1 cellular context compared by ENCODE assay signal in genomic region chr20:2287504-2287903, GRCh38.
TF ChIP-seq lines count a peak whose summit lies in the region.

No MANE protein-coding gene starts in this region.

TF ChIP-seq in HepG2, 621 proteins besides CTCF, POLR2A, EP300 and RAD21 (continued from another document and continues in another):
- TF ChIP-seq AHDC1 (CRISPR knock-in tag; IDR thresholded peaks at IDR 0.05; ENCODE audit: borderline replicate concordance) = no peak
- TF ChIP-seq ZNF460 (CRISPR knock-in tag; IDR thresholded peaks at IDR 0.05; ENCODE audit: borderline replicate concordance) = peak; percentile 86; the same call in 1 of the 2 replicates
- TF ChIP-seq TBX2 (CRISPR knock-in tag; IDR thresholded peaks at IDR 0.05; ENCODE audit: borderline replicate concordance) = no peak
- TF ChIP-seq ZBTB39 (CRISPR knock-in tag; IDR thresholded peaks at IDR 0.05) = no peak
- TF ChIP-seq FOXP1 (IDR thresholded peaks at IDR 0.05) = no peak
- peak; percentile 78 for TF ChIP-seq FOXP1 (CRISPR knock-in tag; IDR thresholded peaks at IDR 0.05)
- TF ChIP-seq ZNF687 (CRISPR knock-in tag; IDR thresholded peaks at IDR 0.05) = no peak
- no peak for TF ChIP-seq TARDBP (CRISPR knock-in tag; IDR thresholded peaks at IDR 0.05)
- TF ChIP-seq DNMT3B (CRISPR knock-in tag; conservative IDR thresholded peaks at IDR 0.05) = no peak
- TF ChIP-seq NCOA2 (CRISPR knock-in tag; IDR thresholded peaks at IDR 0.05) = peak; percentile 25; the same call in 1 of the 2 replicates
- TF ChIP-seq SMAD1 (CRISPR knock-in tag; IDR thresholded peaks at IDR 0.05; ENCODE audit: borderline replicate concordance, low read depth) = no peak
- no peak for TF ChIP-seq HNF4A (CRISPR knock-in tag; IDR thresholded peaks at IDR 0.05)
- TF ChIP-seq ZNF20 (CRISPR knock-in tag; IDR thresholded peaks at IDR 0.05) = no peak
- no peak for TF ChIP-seq ZBTB7B (CRISPR knock-in tag; IDR thresholded peaks at IDR 0.05)
- TF ChIP-seq FOXK1 (CRISPR knock-in tag; IDR thresholded peaks at IDR 0.05; ENCODE audit: borderline replicate concordance, low read depth) = no peak
- TF ChIP-seq ARHGAP35 (CRISPR knock-in tag; IDR thresholded peaks at IDR 0.05; ENCODE audit: borderline replicate concordance) = no peak
- 0 out of 2 replicates have a peak, but pooled peaks have one; percentile 22 for TF ChIP-seq SALL1 (CRISPR knock-in tag; IDR thresholded peaks at IDR 0.05)
- TF ChIP-seq RBAK (CRISPR knock-in tag; IDR thresholded peaks at IDR 0.05) = no peak
- TF ChIP-seq ZBTB37 (CRISPR knock-in tag; IDR thresholded peaks at IDR 0.05) = no peak
- no peak for TF ChIP-seq TFDP2 (CRISPR knock-in tag; IDR thresholded peaks at IDR 0.05)
- peak; percentile 16; the same call in 1 of the 2 replicates for TF ChIP-seq ARID5B (CRISPR knock-in tag; IDR thresholded peaks at IDR 0.05)
- no peak for TF ChIP-seq TBP (CRISPR knock-in tag; IDR thresholded peaks at IDR 0.05)
- no peak for TF ChIP-seq NR3C1 (CRISPR knock-in tag; IDR thresholded peaks at IDR 0.05)
- TF ChIP-seq ZNF563 (CRISPR knock-in tag; IDR thresholded peaks at IDR 0.05) = 0 out of 2 replicates have a peak, but pooled peaks have one; percentile 17
- peak; percentile 44; the same call in 1 of the 2 replicates for TF ChIP-seq MAFF (IDR thresholded peaks at IDR 0.05; ENCODE audit: low read depth, low read length)
- TF ChIP-seq ZSCAN21 (CRISPR knock-in tag; IDR thresholded peaks at IDR 0.05; ENCODE audit: borderline replicate concordance) = no peak
- no peak for TF ChIP-seq CEBPZ (IDR thresholded peaks at IDR 0.05; ENCODE audit: low read length)
- no peak for TF ChIP-seq TBL1XR1 (IDR thresholded peaks at IDR 0.05; ENCODE audit: borderline replicate concordance, low read length, partially characterized antibody)
- TF ChIP-seq NFE2 (CRISPR knock-in tag; IDR thresholded peaks at IDR 0.05) = no peak
- TF ChIP-seq ZNF10 (CRISPR knock-in tag; IDR thresholded peaks at IDR 0.05; ENCODE audit: borderline replicate concordance, low read depth) = no peak
- TF ChIP-seq SOX13 (IDR thresholded peaks at IDR 0.05) = no peak
- TF ChIP-seq SOX13 (CRISPR knock-in tag; conservative IDR thresholded peaks at IDR 0.05 in 1 of 2, IDR thresholded peaks at IDR 0.05 in 1 of 2) = peak in 1 of 2 experiments; percentile 19; a peak in 1 of 4 replicates
